In the genomic region with DNA sequence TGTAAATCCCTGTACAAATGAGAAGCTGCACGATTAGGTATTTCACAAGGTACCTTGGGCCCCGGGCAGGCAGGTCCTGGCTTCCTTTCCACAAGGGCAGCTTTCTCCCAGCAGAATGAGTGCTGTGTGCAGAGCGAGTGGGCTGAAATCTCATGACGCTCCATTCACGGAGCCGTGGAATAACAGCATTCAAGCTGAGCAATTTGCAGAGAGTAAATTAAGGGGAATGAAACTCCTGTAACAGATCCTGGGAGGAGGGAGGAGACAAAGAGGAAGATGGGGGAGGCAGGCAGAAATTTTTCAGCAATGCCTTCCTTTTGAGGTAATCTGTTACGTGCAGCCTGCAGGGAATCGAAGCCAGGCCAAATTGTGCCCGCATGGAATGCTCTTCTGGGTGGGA, we compare ENCODE assay signal across 17 cellular contexts.
A peak's percentile ranks its signal among the peaks of the same experiment; 100 is the strongest.
DNase-seq lines count a peak whose midpoint lies in the region; ATAC-seq and TF ChIP-seq lines count a peak whose summit lies in the region.
"Had no signal": no experiment of that assay in that cellular context is flagged by ENCODE, and none has a peak within 500 bp of the region (broad histone marks: within the 10 kb centered on the region; RNA-seq: fewer than 3 reads in every experiment).

No MANE protein-coding gene starts in this region.

- H3K9me3 Mint-ChIP-seq in neural progenitor cell: no peaks in the 10 kb centered on the region

- H3K36me3 Mint-ChIP-seq in neural progenitor cell: no peaks in the 10 kb centered on the region
- H3K36me3 Mint-ChIP-seq: CD14-positive monocyte; CD4-positive, alpha-beta memory T cell had no signal

- H3K27ac ChIP-seq in caudate nucleus (ENCODE audit: low read depth, low read length): no peak overlapping the region
- no peak overlapping the region for H3K27ac ChIP-seq in neural progenitor cell
- H3K27ac ChIP-seq in upper lobe of right lung: no peak overlapping the region
- H3K27ac ChIP-seq: A549, BLaER1, GM23248, HL-60 had no signal

- DNase-seq in caudate nucleus (lab: John Stamatoyannopoulos, UW) (peak in 33 of 61 donors; percentile 8 to 70 (median 27)), neural progenitor cell (ENCODE audit: low spot score) (no peak), retina (peak; percentile 51), upper lobe of right lung (no peak), A172 (ENCODE audit: low spot score) (no peak), NCI-H187 (lab: John Stamatoyannopoulos, UW) (no peak)
- DNase-seq: AML-193; Calu3; CD4-positive, alpha-beta memory T cell; DMS79 treated with DMSO at 0.1 percent for 48 hours; GM23248 had no signal

- H3K9ac ChIP-seq in neural progenitor cell: no peak overlapping the region
- H3K9ac ChIP-seq: BLaER1, GM23248 had no signal

- no peak for ATAC-seq in upper lobe of right lung
- ATAC-seq: A549, GM12878 had no signal

- H3K4me1 ChIP-seq in neural progenitor cell: peaks cover 3% of the 10 kb centered on the region
- no peaks in the 10 kb centered on the region for H3K4me1 ChIP-seq in upper lobe of right lung
- H3K4me1 ChIP-seq: A549, HAP-1 had no signal

- intact Hi-C loops in upper lobe of right lung (cut with DNase I): no loop called here

- peaks cover 1% of the 10 kb centered on the region for H3F3A ChIP-seq in neural progenitor cell (ENCODE audit: low read depth)

- H3K36me3 ChIP-seq in neural progenitor cell (no peaks in the 10 kb centered on the region), upper lobe of right lung (no peaks in the 10 kb centered on the region)
- H3K36me3 ChIP-seq: BLaER1, HAP-1 had no signal

- no peak overlapping the region for H3K27ac Mint-ChIP-seq in neural progenitor cell
- H3K27ac Mint-ChIP-seq: CD14-positive monocyte; CD4-positive, alpha-beta memory T cell had no signal

- peak overlapping the region; percentile 50 for H2AFZ ChIP-seq in neural progenitor cell (replicated peaks)
- H2AFZ ChIP-seq: GM23248 had no signal

- H3K9me3 ChIP-seq in neural progenitor cell (ENCODE audit: low read depth) (no peaks in the 10 kb centered on the region), upper lobe of right lung (no peaks in the 10 kb centered on the region)
- H3K9me3 ChIP-seq: A549, BLaER1, HAP-1 had no signal

- H3K27me3 ChIP-seq in neural progenitor cell (no peaks in the 10 kb centered on the region), upper lobe of right lung (no peaks in the 10 kb centered on the region)
- H3K27me3 ChIP-seq: BLaER1 had no signal

- H3K4me3 ChIP-seq in neural progenitor cell (no peak overlapping the region), upper lobe of right lung (no peak overlapping the region)
- H3K4me3 ChIP-seq: A549, BLaER1, GM12878, GM23248, HAP-1 had no signal

- peaks cover 8% of the 10 kb centered on the region for H3K27me3 Mint-ChIP-seq in neural progenitor cell (ENCODE audit: insufficient read depth, low read depth)

- peaks cover 17% of the 10 kb centered on the region for H3K4me1 Mint-ChIP-seq in neural progenitor cell
- H3K4me1 Mint-ChIP-seq: CD14-positive monocyte had no signal

- H3K4me3 Mint-ChIP-seq in neural progenitor cell: no peak overlapping the region
- H3K4me3 Mint-ChIP-seq: CD14-positive monocyte; CD4-positive, alpha-beta memory T cell had no signal

- no peak for TF ChIP-seq CTCF in neural progenitor cell (IDR thresholded peaks at IDR 0.05)
- TF ChIP-seq CTCF in upper lobe of right lung (IDR thresholded peaks at IDR 0.05): no peak

- no peak overlapping the region for H3K4me2 ChIP-seq in neural progenitor cell
- H3K4me2 ChIP-seq: A549, BLaER1 had no signal

- H3K79me2 ChIP-seq in neural progenitor cell (ENCODE audit: low read depth): no peaks in the 10 kb centered on the region

- no peaks in the 10 kb centered on the region for H4K20me1 ChIP-seq in neural progenitor cell (ENCODE audit: low read depth)
- H4K20me1 ChIP-seq: BLaER1 had no signal

Comparison
In these comparisons a context has a peak if more than half of its experiments do, and no peak if none do; other contexts are left out.
1. DNase-seq: peak in caudate nucleus (33 of 61) and retina (single experiment); none in neural progenitor cell (single experiment), upper lobe of right lung (single experiment), A172 (single experiment) and NCI-H187 (0 of 2).